In genomic region chr9:104997536-104997935, GRCh38 we compare ENCODE assay signal across 1 cellular context.
TF ChIP-seq lines count a peak whose summit lies in the region.

No MANE protein-coding gene starts in this region.

TF ChIP-seq in GM23338, 12 proteins besides CTCF, POLR2A, EP300 and RAD21 (continued from another document):
- TF ChIP-seq ZNF462 (CRISPR knock-in tag; IDR thresholded peaks at IDR 0.05) (no peak), ETS1 (IDR thresholded peaks at IDR 0.05) (no peak)
